17 cellular contexts compared by ENCODE assay signal in the genomic region with DNA sequence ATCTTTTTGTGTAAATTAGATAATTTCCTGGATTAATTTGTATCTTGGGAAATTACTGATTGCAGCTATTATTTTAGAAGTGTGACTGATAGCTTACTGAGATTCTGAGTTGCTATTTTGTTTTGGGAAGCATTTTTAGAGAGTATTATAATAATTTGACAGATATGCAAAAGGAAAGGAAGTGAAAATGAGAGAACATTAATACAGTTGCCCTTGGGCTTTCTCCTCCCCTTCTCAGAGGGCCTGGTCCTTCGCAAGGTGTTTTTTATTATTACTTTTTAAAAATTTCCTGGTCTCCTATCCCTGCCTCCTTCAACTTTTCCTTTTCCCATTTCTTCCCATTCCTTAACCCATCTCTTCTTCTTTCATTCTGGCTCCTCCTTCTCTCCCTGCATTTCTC.
"Had no signal": no experiment of that assay in that cellular context is flagged by ENCODE, and none has a peak within 500 bp of the region (broad histone marks: within the 10 kb centered on the region; RNA-seq: fewer than 3 reads in every experiment).

No MANE protein-coding gene starts in this region.

- H3K4me3 ChIP-seq: dorsolateral prefrontal cortex, heart right ventricle, pancreas, sigmoid colon, spleen, testis, upper lobe of right lung had no signal

- FAIRE-seq: frontal cortex had no signal

- DNase-seq: activated CD4-positive, alpha-beta T cell treated with anti-CD3 and anti-CD28 coated beads for 1 hour; activated CD4-positive, alpha-beta T cell treated with anti-CD3 and anti-CD28 coated beads, Interleukin-2, amount 50 U/mL, for 4 hours; activated naive CD4-positive, alpha-beta T cell treated with anti-CD3 and anti-CD28 coated beads for 36 hours; activated naive CD8-positive, alpha-beta T cell treated with anti-CD3 and anti-CD28 coated beads, Interleukin-2, amount 50 U/mL, for 24 hours; aorta; dorsolateral prefrontal cortex; endodermal cell; heart right ventricle; pancreas; sigmoid colon; spleen; stimulated activated naive CD8-positive, alpha-beta T cell treated with anti-CD3 and anti-CD28 coated beads, Interleukin-15, amount 100 ng/mL, for 72 hours; T-helper 9 cell; testis; upper lobe of right lung had no signal

- H3K4me3 Mint-ChIP-seq: activated naive CD4-positive, alpha-beta T cell treated with anti-CD3 and anti-CD28 coated beads for 36 hours; activated naive CD8-positive, alpha-beta T cell treated with anti-CD3 and anti-CD28 coated beads, Interleukin-2, amount 50 U/mL, for 24 hours; endodermal cell; stimulated activated naive CD8-positive, alpha-beta T cell treated with anti-CD3 and anti-CD28 coated beads, Interleukin-15, amount 100 ng/mL, for 72 hours had no signal

- H3K27me3 Mint-ChIP-seq: activated naive CD8-positive, alpha-beta T cell treated with anti-CD3 and anti-CD28 coated beads, Interleukin-2, amount 50 U/mL, for 24 hours; stimulated activated naive CD8-positive, alpha-beta T cell treated with anti-CD3 and anti-CD28 coated beads, Interleukin-15, amount 100 ng/mL, for 72 hours had no signal

- H3K27me3 ChIP-seq: dorsolateral prefrontal cortex, heart right ventricle, pancreas, sigmoid colon, spleen, testis, upper lobe of right lung had no signal

- H3K9me3 Mint-ChIP-seq: activated naive CD4-positive, alpha-beta T cell treated with anti-CD3 and anti-CD28 coated beads for 36 hours; activated naive CD8-positive, alpha-beta T cell treated with anti-CD3 and anti-CD28 coated beads, Interleukin-2, amount 50 U/mL, for 24 hours; activated T-helper 2 cell treated with anti-CD3 and anti-CD28 coated beads, Interferon-gamma antibody, Interleukin-2, Interleukin-4, amounts not matched to agents 10 μg/mL and 5 μg/mL and 100 μg/mL, durations not matched to agents 14 hours and 24 hours and 36 hours; endodermal cell; stimulated activated naive CD8-positive, alpha-beta T cell treated with anti-CD3 and anti-CD28 coated beads, Interleukin-15, amount 100 ng/mL, for 72 hours had no signal

- H3K36me3 ChIP-seq: pancreas, sigmoid colon, spleen, upper lobe of right lung had no signal

- ATAC-seq: activated naive CD8-positive, alpha-beta T cell treated with anti-CD3 and anti-CD28 coated beads, Interleukin-2, amount 50 U/mL, for 24 hours; heart right ventricle; pancreas; stimulated activated naive CD8-positive, alpha-beta T cell treated with anti-CD3 and anti-CD28 coated beads, Interleukin-15, amount 100 ng/mL, for 72 hours; upper lobe of right lung had no signal

- H3K4me1 ChIP-seq: pancreas had no signal

- H3K27ac Mint-ChIP-seq: activated naive CD4-positive, alpha-beta T cell treated with anti-CD3 and anti-CD28 coated beads for 36 hours; activated naive CD8-positive, alpha-beta T cell treated with anti-CD3 and anti-CD28 coated beads, Interleukin-2, amount 50 U/mL, for 24 hours; activated T-helper 2 cell treated with anti-CD3 and anti-CD28 coated beads, Interferon-gamma antibody, Interleukin-2, Interleukin-4, amounts not matched to agents 10 μg/mL and 5 μg/mL and 100 μg/mL, durations not matched to agents 14 hours and 24 hours and 36 hours; endodermal cell; stimulated activated naive CD8-positive, alpha-beta T cell treated with anti-CD3 and anti-CD28 coated beads, Interleukin-15, amount 100 ng/mL, for 72 hours had no signal

- H3K27ac ChIP-seq: dorsolateral prefrontal cortex, heart right ventricle, pancreas, sigmoid colon, testis, upper lobe of right lung had no signal

- H3K9me3 ChIP-seq: heart right ventricle, pancreas, sigmoid colon, spleen, testis, upper lobe of right lung had no signal
